In the genomic region with DNA sequence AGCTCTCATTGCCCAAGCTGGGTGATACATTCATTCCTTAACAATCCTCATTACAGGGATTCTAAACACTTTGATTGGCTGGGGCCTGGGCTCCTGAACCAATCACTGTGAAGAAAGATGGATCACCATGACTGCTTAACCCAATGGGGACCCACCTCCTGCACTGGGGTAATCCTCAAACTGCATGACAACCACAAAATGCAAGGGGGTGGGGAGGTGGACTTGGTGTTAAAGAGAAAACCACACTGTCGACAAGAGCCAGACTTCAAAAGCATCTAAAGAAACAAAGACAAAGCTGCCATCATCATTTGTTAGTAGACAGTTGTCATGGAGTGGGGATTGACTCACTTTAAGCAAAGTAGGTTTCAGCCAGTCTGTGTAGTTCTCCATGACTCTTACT, we compare ENCODE assay signal across 17 cellular contexts.
"Had no signal": no experiment of that assay in that cellular context is flagged by ENCODE, and none has a peak within 500 bp of the region (broad histone marks: within the 10 kb centered on the region; RNA-seq: fewer than 3 reads in every experiment).

No MANE protein-coding gene starts in this region.

- H3K4me3 Mint-ChIP-seq: immature natural killer cell; memory B cell; natural killer cell treated with Interleukin-12 subunit alpha and Interleukin-12 subunit beta and Interleukin-15 and Interleukin-18, amount 100 ng/mL, for 72 hours; stimulated activated naive B cell treated with anti-CD40 and anti-IgM and Interleukin-4, amounts not matched to agents 10 μg/mL and 1 μg/mL and 100 μg/mL, for 72 hours; stimulated activated naive CD8-positive, alpha-beta T cell treated with anti-CD3 and anti-CD28 coated beads, Interleukin-15, amount 100 ng/mL, for 72 hours had no signal

- H3K9me3 ChIP-seq: left ventricle myocardium inferior, lower lobe of right lung, spleen, testis, transverse colon had no signal

- H3K4me1 Mint-ChIP-seq: immature natural killer cell; memory B cell; stimulated activated naive B cell treated with anti-CD40 and anti-IgM and Interleukin-4, amounts not matched to agents 10 μg/mL and 1 μg/mL and 100 μg/mL, for 72 hours; stimulated activated naive CD8-positive, alpha-beta T cell treated with anti-CD3 and anti-CD28 coated beads, Interleukin-15, amount 100 ng/mL, for 72 hours had no signal

- H3K36me3 ChIP-seq: left ventricle myocardium inferior, lower lobe of right lung, spleen, transverse colon had no signal

- H3K27me3 Mint-ChIP-seq: stimulated activated naive CD8-positive, alpha-beta T cell treated with anti-CD3 and anti-CD28 coated beads, Interleukin-15, amount 100 ng/mL, for 72 hours had no signal

- H3K27ac ChIP-seq: coronary artery, lower lobe of right lung, spleen, testis had no signal

- DNase-seq: effector CD4-positive, alpha-beta T cell; immature natural killer cell; left ventricle myocardium inferior; lower lobe of right lung; midbrain; spleen; stimulated activated CD4-positive, alpha-beta T cell treated with anti-CD3 and anti-CD28 coated beads, Interleukin-15, amount 100 ng/mL, for 24 hours; stimulated activated CD4-positive, alpha-beta T cell treated with anti-CD3 and anti-CD28 coated beads, Interleukin-2, amount 100 ng/mL, for 24 hours; stimulated activated CD4-positive, alpha-beta T cell treated with anti-CD3 and anti-CD28 coated beads, Interleukin-4, amount 100 ng/mL, for 4 hours; stimulated activated naive B cell treated with anti-CD40 and anti-IgM and Interleukin-4, amounts not matched to agents 10 μg/mL and 1 μg/mL and 100 μg/mL, for 72 hours; stimulated activated naive CD8-positive, alpha-beta T cell treated with anti-CD3 and anti-CD28 coated beads, Interleukin-15, amount 100 ng/mL, for 72 hours; testis; transverse colon had no signal

- ATAC-seq: lower lobe of right lung; natural killer cell treated with Interleukin-12 subunit alpha and Interleukin-12 subunit beta and Interleukin-15 and Interleukin-18, amount 100 ng/mL, for 72 hours; sciatic nerve; stimulated activated naive B cell treated with anti-CD40 and anti-IgM and Interleukin-4, amounts not matched to agents 10 μg/mL and 1 μg/mL and 100 μg/mL, for 72 hours; stimulated activated naive CD8-positive, alpha-beta T cell treated with anti-CD3 and anti-CD28 coated beads, Interleukin-15, amount 100 ng/mL, for 72 hours had no signal

- H3K27me3 ChIP-seq: spleen, testis, transverse colon had no signal

- H3K4me3 ChIP-seq: coronary artery, left ventricle myocardium inferior, lower lobe of right lung, spleen, testis, transverse colon had no signal

- H3K4me1 ChIP-seq: spleen, testis had no signal

- H3K9me3 Mint-ChIP-seq: immature natural killer cell; memory B cell; natural killer cell treated with Interleukin-12 subunit alpha and Interleukin-12 subunit beta and Interleukin-15 and Interleukin-18, amount 100 ng/mL, for 72 hours; stimulated activated naive B cell treated with anti-CD40 and anti-IgM and Interleukin-4, amounts not matched to agents 10 μg/mL and 1 μg/mL and 100 μg/mL, for 72 hours had no signal

- H3K27ac Mint-ChIP-seq: immature natural killer cell; memory B cell; natural killer cell treated with Interleukin-12 subunit alpha and Interleukin-12 subunit beta and Interleukin-15 and Interleukin-18, amount 100 ng/mL, for 72 hours; stimulated activated naive B cell treated with anti-CD40 and anti-IgM and Interleukin-4, amounts not matched to agents 10 μg/mL and 1 μg/mL and 100 μg/mL, for 72 hours; stimulated activated naive CD8-positive, alpha-beta T cell treated with anti-CD3 and anti-CD28 coated beads, Interleukin-15, amount 100 ng/mL, for 72 hours had no signal

- H3K36me3 Mint-ChIP-seq: immature natural killer cell; memory B cell; natural killer cell treated with Interleukin-12 subunit alpha and Interleukin-12 subunit beta and Interleukin-15 and Interleukin-18, amount 100 ng/mL, for 72 hours; stimulated activated naive B cell treated with anti-CD40 and anti-IgM and Interleukin-4, amounts not matched to agents 10 μg/mL and 1 μg/mL and 100 μg/mL, for 72 hours had no signal
